ENCODE assay signal across 10 cellular contexts in the genomic region with DNA sequence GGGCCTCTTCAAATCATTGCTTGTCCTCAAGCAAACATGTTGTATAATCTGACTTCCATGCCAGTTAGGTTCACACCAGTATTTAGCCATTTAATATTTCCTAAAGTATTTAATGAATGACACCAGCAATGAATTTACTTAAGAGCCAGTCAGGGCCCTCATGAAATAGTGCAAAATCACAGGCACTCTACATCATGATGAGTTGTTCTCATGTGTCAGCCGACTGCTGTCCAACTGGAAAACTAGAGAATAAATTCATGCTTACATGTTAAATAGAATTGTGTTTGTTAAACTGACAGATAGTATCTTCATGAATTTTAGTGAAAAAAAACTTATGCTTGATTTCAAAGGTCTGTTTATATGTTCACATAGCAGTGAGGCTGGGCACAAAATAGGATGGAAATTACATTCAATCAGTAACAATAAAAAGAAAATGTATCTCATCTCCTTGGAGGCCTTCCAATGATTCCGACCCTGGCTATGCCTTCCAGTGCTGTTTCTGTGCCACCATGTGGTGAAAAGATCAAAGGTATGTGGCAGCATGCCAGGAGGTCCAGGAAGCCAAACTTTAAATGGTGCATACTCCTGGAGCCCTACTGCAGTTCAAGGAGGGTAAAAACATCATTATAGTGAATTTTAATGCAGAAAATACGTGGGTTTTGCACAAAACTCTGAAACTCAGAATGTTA. TPM values are rescaled to one million over a fixed set of nuclear protein-coding genes. Genes with fewer than 3 reads are reported as not detected.
DNase-seq lines count a peak whose midpoint lies in the region; ATAC-seq and TF ChIP-seq lines count a peak whose summit lies in the region.
"Had no signal": no experiment of that assay in that cellular context is flagged by ENCODE, and none has a peak within 500 bp of the region (broad histone marks: within the 10 kb centered on the region; RNA-seq: fewer than 3 reads in every experiment).

No MANE protein-coding gene starts in this region.

- H3K36me3 ChIP-seq in DND-41 (ENCODE audit: insufficient read depth, low read length) (peaks cover 96% of the 10 kb centered on the region), body of pancreas (replicated peaks in 1 of 2; ENCODE audit: insufficient read depth in 1 of 2, low read depth in 2 of 2) (no peaks in the 10 kb centered on the region), mucosa of descending colon (ENCODE audit: low read depth) (no peaks in the 10 kb centered on the region)

- TF ChIP-seq POLR2A in body of pancreas (IDR thresholded peaks at IDR 0.05): no peak

- H3K4me1 ChIP-seq in DND-41 (ENCODE audit: insufficient read depth, low read length) (no peaks in the 10 kb centered on the region), body of pancreas (peaks cover 7% of the 10 kb centered on the region), mucosa of descending colon (ENCODE audit: low read depth) (no peaks in the 10 kb centered on the region)

- H3K27me3 ChIP-seq in DND-41 (ENCODE audit: insufficient read depth, low read length, poor library complexity): no peaks in the 10 kb centered on the region
- no peaks in the 10 kb centered on the region for H3K27me3 ChIP-seq in body of pancreas

- H3K9ac ChIP-seq in DND-41 (ENCODE audit: low read depth, low read length): no peak overlapping the region

- intact Hi-C loops in body of pancreas (cut with DNase I) (no loop called here), mucosa of descending colon (cut with DNase I, micrococcal nuclease) (no loop called here)

- 0 out of 3 replicates have a peak, but pooled peaks have one; percentile 47 for ATAC-seq in DND-41 (ENCODE audit: insufficient read depth, low read depth)
- ATAC-seq in body of pancreas: peak; percentile 68
- ATAC-seq in mucosa of descending colon: peak; percentile 64
- no peak for ATAC-seq in GM18867 (IDR thresholded peaks at IDR 0.05; ENCODE audit: unreplicated experiment)
- no peak for ATAC-seq in HG03354 (IDR thresholded peaks at IDR 0.05; ENCODE audit: poor library complexity, severe bottlenecking, unreplicated experiment)
- ATAC-seq in GM21737 (IDR thresholded peaks at IDR 0.05; ENCODE audit: unreplicated experiment): no peak
- ATAC-seq in GM18502 (IDR thresholded peaks at IDR 0.05; ENCODE audit: poor library complexity, unreplicated experiment): no peak

- H3K27ac ChIP-seq in DND-41 (ENCODE audit: low read length) (no peak overlapping the region), body of pancreas (no peak overlapping the region)

- H3K4me3 ChIP-seq in DND-41 (ENCODE audit: low read depth in 1 of 2, low read length in 2 of 2) (no peak overlapping the region), body of pancreas (no peak overlapping the region), mucosa of descending colon (no peak overlapping the region)

- 30 to 31% methylated on average over 3 of the region's 3 CpGs for WGBS in body of pancreas, 2 donors

- H2AFZ ChIP-seq in DND-41 (ENCODE audit: low read depth, low read length): no peak overlapping the region

- no peak overlapping the region for H3K4me2 ChIP-seq in DND-41 (ENCODE audit: insufficient read depth, low read length)

- 0 out of 2 replicates have a peak, but pooled peaks cover 5% of the 10 kb centered on the region for H4K20me1 ChIP-seq in DND-41 (ENCODE audit: insufficient read depth, low read length)

- H3K9me3 ChIP-seq in DND-41 (ENCODE audit: insufficient read depth, low read length, severe bottlenecking): no peaks in the 10 kb centered on the region
- H3K9me3 ChIP-seq in body of pancreas: no peaks in the 10 kb centered on the region
- H3K9me3 ChIP-seq in mucosa of descending colon: no peaks in the 10 kb centered on the region

- DNase-seq in DND-41 (peak; percentile 32), NCI-H2029 (lab: John Stamatoyannopoulos, UW) (peak; percentile 27), body of pancreas (peak; percentile 61 to 77 (median 69)), mucosa of descending colon (peak in 2 of 3 donors; percentile 36 to 70)
- DNase-seq: GDM1, NCI-H510A had no signal

- no peaks in the 10 kb centered on the region for H3K79me2 ChIP-seq in DND-41 (ENCODE audit: insufficient read depth, low read length)

- TF ChIP-seq CTCF in DND-41 (IDR thresholded peaks at IDR 0.05; ENCODE audit: borderline replicate concordance, extremely low read depth, low read length, poor library complexity, severe bottlenecking) (peak; percentile 16), body of pancreas (IDR thresholded peaks at IDR 0.05) (peak in 4 of 7 experiments; percentile 28 to 39 (median 33)), mucosa of descending colon (IDR thresholded peaks at IDR 0.05) (no peak)

RNA-seq across cellular contexts. Expression of a gene that starts 45.2 kb away (rescaled TPM):
- total RNA-seq in body of pancreas: 10 to 100 TPM; 23.4 to 37.6 TPM
- 100 to 1,000 TPM in 1 of 3 donors, 10 to 100 TPM in 2; 74.7 to 131 (median 82.3) TPM for total RNA-seq in mucosa of descending colon

Comparison
In these comparisons a context has a peak if more than half of its experiments do, and no peak if none do; other contexts are left out.
1. ATAC-seq: peak in DND-41 (single experiment), body of pancreas (single experiment) and mucosa of descending colon (single experiment); none in GM18867 (single experiment), HG03354 (single experiment), GM21737 (single experiment) and GM18502 (single experiment).
2. Peak in every context shown above with its lines, with median percentiles within 50 percentile points of each other: DNase-seq.